In the genomic region with DNA sequence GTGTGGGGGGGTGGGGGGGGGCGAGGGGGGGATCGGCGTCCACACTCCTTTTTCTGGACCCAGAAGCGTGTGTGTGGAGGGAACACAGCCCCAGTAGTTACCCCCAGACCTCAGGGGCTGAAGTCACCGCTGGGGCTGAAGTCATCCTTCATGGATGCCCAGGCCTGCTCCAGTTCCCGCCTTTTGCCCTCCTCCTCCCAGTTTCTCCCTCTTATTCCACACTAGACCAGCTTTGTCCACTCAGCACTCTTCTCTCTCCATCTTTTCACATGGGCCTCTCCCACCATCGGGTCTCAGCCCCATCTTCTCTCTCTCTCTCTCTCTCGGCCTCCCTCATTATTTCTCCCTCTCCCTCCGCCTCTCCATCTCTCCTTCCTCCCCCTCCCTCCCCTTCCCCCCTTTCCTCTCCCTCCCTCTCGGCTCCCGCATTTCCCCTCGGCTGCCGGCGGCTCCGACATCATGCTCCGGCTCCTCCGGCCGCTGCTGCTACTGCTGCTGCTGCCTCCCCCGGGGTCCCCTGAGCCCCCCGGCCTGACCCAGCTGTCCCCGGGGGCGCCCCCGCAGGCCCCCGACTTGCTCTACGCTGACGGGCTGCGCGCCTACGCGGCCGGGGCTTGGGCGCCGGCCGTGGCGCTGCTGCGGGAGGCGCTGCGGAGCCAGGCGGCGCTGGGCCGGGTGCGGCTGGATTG, we compare ENCODE assay signal across 8 cellular contexts. TPM values are rescaled to one million over a fixed set of nuclear protein-coding genes. Genes with fewer than 3 reads are reported as not detected.
A peak's percentile ranks its signal among the peaks of the same experiment; 100 is the strongest.
DNase-seq lines count a peak whose midpoint lies in the region; ATAC-seq, FAIRE-seq and TF ChIP-seq lines count a peak whose summit lies in the region.

A gene with protein sequence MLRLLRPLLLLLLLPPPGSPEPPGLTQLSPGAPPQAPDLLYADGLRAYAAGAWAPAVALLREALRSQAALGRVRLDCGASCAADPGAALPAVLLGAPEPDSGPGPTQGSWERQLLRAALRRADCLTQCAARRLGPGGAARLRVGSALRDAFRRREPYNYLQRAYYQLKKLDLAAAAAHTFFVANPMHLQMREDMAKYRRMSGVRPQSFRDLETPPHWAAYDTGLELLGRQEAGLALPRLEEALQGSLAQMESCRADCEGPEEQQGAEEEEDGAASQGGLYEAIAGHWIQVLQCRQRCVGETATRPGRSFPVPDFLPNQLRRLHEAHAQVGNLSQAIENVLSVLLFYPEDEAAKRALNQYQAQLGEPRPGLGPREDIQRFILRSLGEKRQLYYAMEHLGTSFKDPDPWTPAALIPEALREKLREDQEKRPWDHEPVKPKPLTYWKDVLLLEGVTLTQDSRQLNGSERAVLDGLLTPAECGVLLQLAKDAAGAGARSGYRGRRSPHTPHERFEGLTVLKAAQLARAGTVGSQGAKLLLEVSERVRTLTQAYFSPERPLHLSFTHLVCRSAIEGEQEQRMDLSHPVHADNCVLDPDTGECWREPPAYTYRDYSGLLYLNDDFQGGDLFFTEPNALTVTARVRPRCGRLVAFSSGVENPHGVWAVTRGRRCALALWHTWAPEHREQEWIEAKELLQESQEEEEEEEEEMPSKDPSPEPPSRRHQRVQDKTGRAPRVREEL (plus strand): TSS at position 426 of the 689 bp plus-strand sequence. CDS start 34 bp downstream, at position 460.

- H3K9me3 ChIP-seq in CD4-positive, alpha-beta T cell (ENCODE audit: control insufficient read depth, low read length), result no peaks in the 10 kb centered on the region
- H3K9me3 ChIP-seq in T-helper 17 cell (ENCODE audit: control insufficient read depth, low read length, poor library complexity, severe bottlenecking) (no peaks in the 10 kb centered on the region), mononuclear cell (ENCODE audit: low read depth, low read length) (no peaks in the 10 kb centered on the region)

- peaks cover 19% of the 10 kb centered on the region for H3K27me3 ChIP-seq in CD4-positive, alpha-beta T cell (ENCODE audit: control insufficient read depth, insufficient read depth, low read length)
- H3K27me3 ChIP-seq in mononuclear cell (ENCODE audit: insufficient read depth, low read length), result peaks cover 38% of the 10 kb centered on the region

- intact Hi-C loops in CD4-positive, alpha-beta T cell (cut with DNase I, micrococcal nuclease), result loop anchor here in 1 of 2 experiments (5.0 kb wide), 2 partner anchors 41 to 266 kb away; a partner anchor contains a TSS

- DNase-seq in CD4-positive, alpha-beta T cell, result no peak
- DNase-seq in HTR-8/SVneo (ENCODE audit: insufficient read length, low spot score), result peak; percentile 72
- peak in 1 of 3 donors; percentile 25 for DNase-seq in T-helper 17 cell
- peak; percentile 48 for DNase-seq in epithelial cell of esophagus (ENCODE audit: low read depth)
- DNase-seq in type B pancreatic cell (ENCODE audit: extremely low spot score, unreplicated experiment), result no peak

- H3K9me3 Mint-ChIP-seq in CD4-positive, alpha-beta T cell, result no peaks in the 10 kb centered on the region
- no peaks in the 10 kb centered on the region for H3K9me3 Mint-ChIP-seq in type B pancreatic cell

- TF ChIP-seq CTCF in CD4-positive, alpha-beta T cell (IDR thresholded peaks at IDR 0.05), result no peak
- TF ChIP-seq CTCF in epithelial cell of esophagus (IDR thresholded peaks at IDR 0.05; ENCODE audit: insufficient read depth, low read depth, low read length, missing control alignments) (no peak), type B pancreatic cell (conservative IDR thresholded peaks at IDR 0.05) (peak; percentile 16)

- H3K36me3 Mint-ChIP-seq in CD4-positive, alpha-beta T cell (ENCODE audit: low read depth), result no peaks in the 10 kb centered on the region
- peaks cover 7% of the 10 kb centered on the region for H3K36me3 Mint-ChIP-seq in T-helper 17 cell (ENCODE audit: low read depth)
- peaks cover 13% of the 10 kb centered on the region for H3K36me3 Mint-ChIP-seq in type B pancreatic cell

- H3K4me1 ChIP-seq in mononuclear cell (ENCODE audit: insufficient read depth, low read length), result peaks cover 19% of the 10 kb centered on the region

- peak within 1 kb of the TSS; percentile 70 for H3K27ac Mint-ChIP-seq in CD4-positive, alpha-beta T cell
- H3K27ac Mint-ChIP-seq in T-helper 17 cell (peak within 1 kb of the TSS; percentile 92), type B pancreatic cell (peak within 1 kb of the TSS; percentile 90)

- H3K4me1 Mint-ChIP-seq in CD4-positive, alpha-beta T cell (ENCODE audit: low read depth), result peaks cover 17% of the 10 kb centered on the region
- peaks cover 22% of the 10 kb centered on the region for H3K4me1 Mint-ChIP-seq in T-helper 17 cell
- peaks cover 22% of the 10 kb centered on the region for H3K4me1 Mint-ChIP-seq in type B pancreatic cell (ENCODE audit: unreplicated experiment)

- peaks cover 26% of the 10 kb centered on the region for H3K27me3 Mint-ChIP-seq in CD4-positive, alpha-beta T cell
- H3K27me3 Mint-ChIP-seq in T-helper 17 cell (peaks cover 51% of the 10 kb centered on the region), type B pancreatic cell (peaks cover 33% of the 10 kb centered on the region)

- CTCF ChIA-PET in CD4-positive, alpha-beta T cell (lab: Charles Lee), result interaction anchor here (1.0 to 2.7 kb wide), 7 partner anchors 17 to 201 kb away, joined by 3 to 10 read pairs (median 5); a partner anchor contains a TSS

- H3K4me3 Mint-ChIP-seq in CD4-positive, alpha-beta T cell, result peak within 1 kb of the TSS; percentile 91
- peak within 1 kb of the TSS; percentile 95 for H3K4me3 Mint-ChIP-seq in T-helper 17 cell
- H3K4me3 Mint-ChIP-seq in type B pancreatic cell, result peak within 1 kb of the TSS; percentile 98

- POLR2A ChIA-PET in CD4-positive, alpha-beta T cell (lab: Charles Lee), result interaction anchor here (0.9 to 8.0 kb wide), 16 partner anchors 8 to 260 kb away, joined by 3 to 57 read pairs (median 8); a partner anchor contains a TSS

- peak; percentile 40 for ATAC-seq in CD4-positive, alpha-beta T cell (ENCODE audit: poor library complexity)
- ATAC-seq in T-helper 17 cell, result peak; percentile 58
- ATAC-seq in GM19467 (IDR thresholded peaks at IDR 0.05; ENCODE audit: unreplicated experiment), result no peak
- no peak for ATAC-seq in GM18870 (IDR thresholded peaks at IDR 0.05; ENCODE audit: unreplicated experiment)

- H3K4me3 ChIP-seq in epithelial cell of esophagus (ENCODE audit: low read length), result peak within 1 kb of the TSS; percentile 88
- peak within 1 kb of the TSS; percentile 37 for H3K4me3 ChIP-seq in mononuclear cell (ENCODE audit: low read length)

- FAIRE-seq in HTR-8/SVneo (lab: Jason Lieb, UNC), result peak; percentile 86

- no peak within 1 kb of the TSS for H3K27ac ChIP-seq in CD4-positive, alpha-beta T cell (ENCODE audit: low read depth, low read length)

RNA-seq across cellular contexts. Expression of the gene that starts here (rescaled TPM):
- 1 to 10 TPM; 2.5 to 4.1 TPM for total RNA-seq in CD4-positive, alpha-beta T cell
- total RNA-seq in T-helper 17 cell (1 to 10 TPM in 1 of 2 donors, under 1 TPM in 1; 0.97 to 1.3 TPM), mononuclear cell (2.6 TPM), type B pancreatic cell (ENCODE audit: low replicate concordance) (40.7 and 66.0 TPM in 2 replicates)

Comparison
In these comparisons a context has a peak if more than half of its experiments do, and no peak if none do; other contexts are left out.
1. ATAC-seq: peak in CD4-positive, alpha-beta T cell (single experiment) and T-helper 17 cell (single experiment); none in GM19467 (single experiment) and GM18870 (single experiment).
2. DNase-seq: peak in HTR-8/SVneo (single experiment) and epithelial cell of esophagus (single experiment); none in CD4-positive, alpha-beta T cell (0 of 10) and type B pancreatic cell (single experiment).
3. Peak in every context shown above with its lines, with median percentiles within 50 percentile points of each other: H3K27ac Mint-ChIP-seq and H3K4me3 Mint-ChIP-seq.